In genomic region chr17:82202981-82203380, GRCh38 we compare ENCODE assay signal across 1 cellular context.
TF ChIP-seq lines count a peak whose summit lies in the region.

No MANE protein-coding gene starts in this region.

TF ChIP-seq in K562, 482 proteins besides CTCF, POLR2A, EP300 and RAD21:
- TF ChIP-seq EGR1 (conservative IDR thresholded peaks at IDR 0.05): 0 out of 2 replicates have a peak, but pooled peaks have one; percentile 11
- no peak for TF ChIP-seq TGIF2 (CRISPR knock-in tag; IDR thresholded peaks at IDR 0.05)
- no peak for TF ChIP-seq ELK3 (CRISPR knock-in tag; IDR thresholded peaks at IDR 0.05)
- no peak for TF ChIP-seq HMGN3 (IDR thresholded peaks at IDR 0.05; ENCODE audit: borderline replicate concordance, extremely low read depth, insufficient read length, low read depth, low read length)
TF ChIP-seq in K562: peak in this region for 1.
